ENCODE assay signal across 27 cellular contexts in the genomic region with DNA sequence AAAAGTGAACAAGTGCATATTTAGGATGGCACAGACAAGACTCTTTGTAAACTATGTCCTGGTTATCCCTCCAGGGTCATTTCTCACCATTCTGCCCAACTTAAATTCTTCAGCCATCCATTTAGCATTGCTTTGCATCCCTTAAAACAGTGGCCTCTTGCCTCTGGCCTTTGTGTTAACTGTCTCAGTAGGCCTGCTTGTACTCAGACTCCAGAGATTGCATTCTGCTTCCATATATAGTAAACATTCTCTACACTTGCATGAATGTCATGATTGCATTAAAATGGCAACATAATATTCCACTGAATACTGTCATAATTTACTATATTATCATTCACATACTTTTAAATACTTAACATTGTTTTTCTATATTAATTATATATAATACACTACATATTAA.
"Had no signal": no experiment of that assay in that cellular context is flagged by ENCODE, and none has a peak within 500 bp of the region (broad histone marks: within the 10 kb centered on the region; RNA-seq: fewer than 3 reads in every experiment).

No MANE protein-coding gene starts in this region.

- ATAC-seq: left cardiac atrium; left lobe of liver; lower lobe of right lung; natural killer cell; right lobe of liver; stimulated activated naive B cell treated with anti-CD40 and anti-IgM and Interleukin-4, amounts not matched to agents 10 μg/mL and 1 μg/mL and 100 μg/mL, for 72 hours; stimulated activated naive CD8-positive, alpha-beta T cell treated with anti-CD3 and anti-CD28 coated beads, Interleukin-15, Interleukin-2, amounts not matched to agents 100 U/mL and 50 U/mL, for 24 hours had no signal

- H3K27me3 ChIP-seq: heart right ventricle, hepatocyte, ovary, right lobe of liver, stomach, testis, thyroid gland, transverse colon, upper lobe of left lung, vagina had no signal

- H3K4me3 ChIP-seq: heart right ventricle, hepatocyte, lower lobe of right lung, ovary, prostate gland, right lobe of liver, skin epidermis, stomach, testis, thyroid gland, transverse colon, upper lobe of left lung, vagina had no signal

- DNase-seq: heart right ventricle; kidney glomerular epithelial cell; left cardiac atrium; lower lobe of right lung; mammary epithelial cell; mesenchymal stem cell; naive B cell; natural killer cell; ovary; posterior cingulate gyrus; right lobe of liver; stimulated activated CD4-positive, alpha-beta T cell treated with anti-CD3 and anti-CD28 coated beads, Interleukin-12 subunit alpha, Interleukin-12 subunit beta, amount 100 ng/mL, for 4 hours; stimulated activated CD4-positive, alpha-beta T cell treated with anti-CD3 and anti-CD28 coated beads, Interleukin-15, amount 100 ng/mL, for 24 hours; stimulated activated CD4-positive, alpha-beta T cell treated with anti-CD3 and anti-CD28 coated beads, Interleukin-2, amount 100 ng/mL, for 24 hours; stimulated activated CD4-positive, alpha-beta T cell treated with anti-CD3 and anti-CD28 coated beads, Interleukin-4, amount 100 ng/mL, for 1 hour; stimulated activated naive B cell treated with anti-CD40 and anti-IgM and Interleukin-4, amounts not matched to agents 10 μg/mL and 1 μg/mL and 100 μg/mL, for 72 hours; stimulated activated naive CD8-positive, alpha-beta T cell treated with anti-CD3 and anti-CD28 coated beads, Interleukin-15, Interleukin-2, amounts not matched to agents 100 U/mL and 50 U/mL, for 24 hours; stomach; testis; thyroid gland; transverse colon; upper lobe of left lung had no signal

- H3K27ac ChIP-seq: heart right ventricle, hepatocyte, lower lobe of right lung, ovary, prostate gland, right lobe of liver, skin epidermis, testis, thyroid gland, upper lobe of left lung, vagina had no signal

- H3K36me3 ChIP-seq: heart right ventricle, lower lobe of right lung, ovary, prostate gland, right lobe of liver, stomach, thyroid gland, transverse colon, upper lobe of left lung, vagina had no signal

- H3K4me1 ChIP-seq: testis had no signal

- H3K9me3 ChIP-seq: heart right ventricle, lower lobe of right lung, ovary, prostate gland, right lobe of liver, stomach, testis, thyroid gland, transverse colon, upper lobe of left lung, vagina had no signal
